ENCODE assay signal across 28 cellular contexts in genomic region chr7:20185988-20186387, GRCh38. TPM values are rescaled to one million over a fixed set of nuclear protein-coding genes. Genes with fewer than 3 reads are reported as not detected.
"Had no signal": no experiment of that assay in that cellular context is flagged by ENCODE, and none has a peak within 500 bp of the region (broad histone marks: within the 10 kb centered on the region; RNA-seq: fewer than 3 reads in every experiment).

No MANE protein-coding gene starts in this region.

- H2AFZ ChIP-seq: neural progenitor cell, parathyroid adenoma had no signal

- FAIRE-seq: urothelium cell line had no signal

- H3K4me3 ChIP-seq: neural progenitor cell, ovary, psoas muscle, right lobe of liver, sigmoid colon, stomach, thoracic aorta, thyroid gland, tibial nerve, upper lobe of left lung, vagina had no signal

- ATAC-seq: psoas muscle; right cardiac atrium; right lobe of liver; stimulated activated effector memory CD8-positive, alpha-beta T cell treated with anti-CD3 and anti-CD28 coated beads, Interleukin-12 subunit alpha, Interleukin-12 subunit beta, amount 100 ng/mL, for 72 hours; stimulated activated naive B cell treated with anti-CD40 and anti-IgM and Interleukin-4, amounts not matched to agents 10 μg/mL and 1 μg/mL and 100 μg/mL, for 72 hours had no signal

- H3K9ac ChIP-seq: neural progenitor cell, parathyroid adenoma had no signal

- H3K4me1 Mint-ChIP-seq: nephron; neural progenitor cell; stimulated activated effector memory CD8-positive, alpha-beta T cell treated with anti-CD3 and anti-CD28 coated beads, Interleukin-12 subunit alpha, Interleukin-12 subunit beta, amount 100 ng/mL, for 72 hours had no signal

- H3K27me3 Mint-ChIP-seq: progenitor cell of endocrine pancreas; stimulated activated naive B cell treated with anti-CD40 and anti-IgM and Interleukin-4, amounts not matched to agents 10 μg/mL and 1 μg/mL and 100 μg/mL, for 72 hours; stimulated activated naive CD8-positive, alpha-beta T cell treated with anti-CD3 and anti-CD28 coated beads, Interleukin-15, Interleukin-2, amounts not matched to agents 100 ng/mL and 50 ng/mL, for 24 hours had no signal

- H3K27ac Mint-ChIP-seq: nephron; neural progenitor cell; progenitor cell of endocrine pancreas; stimulated activated effector memory CD8-positive, alpha-beta T cell treated with anti-CD3 and anti-CD28 coated beads, Interleukin-12 subunit alpha, Interleukin-12 subunit beta, amount 100 ng/mL, for 72 hours; stimulated activated naive B cell treated with anti-CD40 and anti-IgM and Interleukin-4, amounts not matched to agents 10 μg/mL and 1 μg/mL and 100 μg/mL, for 72 hours; stimulated activated naive CD8-positive, alpha-beta T cell treated with anti-CD3 and anti-CD28 coated beads, Interleukin-15, Interleukin-2, amounts not matched to agents 100 ng/mL and 50 ng/mL, for 24 hours had no signal

- H3K79me2 ChIP-seq: parathyroid adenoma had no signal

- H3K36me3 ChIP-seq: neural progenitor cell, ovary, right lobe of liver, sigmoid colon, stomach, thoracic aorta, thyroid gland, tibial nerve, upper lobe of left lung, vagina had no signal

- H3K4me3 Mint-ChIP-seq: nephron; neural progenitor cell; stimulated activated effector memory CD8-positive, alpha-beta T cell treated with anti-CD3 and anti-CD28 coated beads, Interleukin-12 subunit alpha, Interleukin-12 subunit beta, amount 100 ng/mL, for 72 hours; stimulated activated naive B cell treated with anti-CD40 and anti-IgM and Interleukin-4, amounts not matched to agents 10 μg/mL and 1 μg/mL and 100 μg/mL, for 72 hours; stimulated activated naive CD8-positive, alpha-beta T cell treated with anti-CD3 and anti-CD28 coated beads, Interleukin-15, Interleukin-2, amounts not matched to agents 100 ng/mL and 50 ng/mL, for 24 hours had no signal

- H3K4me2 ChIP-seq: neural progenitor cell had no signal

- DNase-seq: occipital lobe; ovary; posterior cingulate gyrus; psoas muscle; right cardiac atrium; right lobe of liver; sigmoid colon; small intestine; stimulated activated CD4-positive, alpha-beta T cell treated with anti-CD3 and anti-CD28 coated beads, Interleukin-15, amount 100 ng/mL, for 24 hours; stimulated activated CD4-positive, alpha-beta T cell treated with anti-CD3 and anti-CD28 coated beads, Interleukin-2, amount 100 ng/mL, for 24 hours; stimulated activated CD4-positive, alpha-beta T cell treated with anti-CD3 and anti-CD28 coated beads, Interleukin-2, amount 100 ng/mL, for 48 hours; stimulated activated CD4-positive, alpha-beta T cell treated with anti-CD3 and anti-CD28 coated beads, Interleukin-4, amount 100 ng/mL, for 24 hours; stimulated activated naive B cell treated with anti-CD40 and anti-IgM and Interleukin-4, amounts not matched to agents 10 μg/mL and 1 μg/mL and 100 μg/mL, for 72 hours; stimulated activated naive CD4-positive, alpha-beta T cell treated with Interleukin-2 at 50 U/mL for 16 hours; stomach; thyroid gland; upper lobe of left lung had no signal

- H3K4me1 ChIP-seq: neural progenitor cell, parathyroid adenoma, psoas muscle, right lobe of liver, sigmoid colon, thyroid gland, tibial nerve, upper lobe of left lung had no signal

- H3K9me3 ChIP-seq: ovary, psoas muscle, right lobe of liver, thyroid gland, vagina had no signal

- H3K36me3 Mint-ChIP-seq: neural progenitor cell; stimulated activated effector memory CD8-positive, alpha-beta T cell treated with anti-CD3 and anti-CD28 coated beads, Interleukin-12 subunit alpha, Interleukin-12 subunit beta, amount 100 ng/mL, for 72 hours had no signal

- H3K27me3 ChIP-seq: neural progenitor cell, ovary, right lobe of liver, sigmoid colon, stomach, thyroid gland, tibial nerve, upper lobe of left lung, vagina had no signal

- H3K27ac ChIP-seq: neural progenitor cell, ovary, parathyroid adenoma, psoas muscle, right lobe of liver, sigmoid colon, stomach, thoracic aorta, thyroid gland, tibial nerve, upper lobe of left lung, vagina had no signal

RNA-seq across cellular contexts. Expression of gene MACC1, which starts 31.2 kb away (rescaled TPM):
- total RNA-seq: skeletal muscle tissue had no signal
